ENCODE assay signal across 1 cellular context in the genomic region with DNA sequence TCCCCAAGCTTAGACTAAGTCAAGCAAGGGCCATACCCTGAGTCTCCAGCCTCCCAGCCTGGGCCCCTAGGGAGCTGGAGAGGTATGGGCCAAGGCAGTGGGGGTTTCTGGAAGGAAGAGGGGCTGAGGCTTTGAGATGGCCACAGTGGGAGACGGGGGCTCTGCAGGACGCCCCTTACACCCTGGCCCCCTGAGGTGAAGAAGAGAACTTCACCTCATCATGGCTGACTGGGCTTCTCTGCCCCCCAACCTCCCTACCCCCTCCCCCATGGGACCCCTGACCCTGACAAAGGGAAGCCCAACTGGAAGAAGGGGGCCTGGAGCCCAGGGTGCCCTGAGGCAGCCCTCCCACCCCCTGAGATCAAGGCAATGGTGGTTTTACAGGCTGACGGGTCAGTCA.
TF ChIP-seq lines count a peak whose summit lies in the region.

No MANE protein-coding gene starts in this region.

TF ChIP-seq in H1, 55 proteins besides CTCF, POLR2A, EP300 and RAD21 (continued from another document):
- TF ChIP-seq, protein P1, sequence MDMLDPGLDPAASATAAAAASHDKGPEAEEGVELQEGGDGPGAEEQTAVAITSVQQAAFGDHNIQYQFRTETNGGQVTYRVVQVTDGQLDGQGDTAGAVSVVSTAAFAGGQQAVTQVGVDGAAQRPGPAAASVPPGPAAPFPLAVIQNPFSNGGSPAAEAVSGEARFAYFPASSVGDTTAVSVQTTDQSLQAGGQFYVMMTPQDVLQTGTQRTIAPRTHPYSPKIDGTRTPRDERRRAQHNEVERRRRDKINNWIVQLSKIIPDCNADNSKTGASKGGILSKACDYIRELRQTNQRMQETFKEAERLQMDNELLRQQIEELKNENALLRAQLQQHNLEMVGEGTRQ (IDR thresholded peaks at IDR 0.05; ENCODE audit: low read length), result no peak
- TF ChIP-seq SAP30 (IDR thresholded peaks at IDR 0.05; ENCODE audit: insufficient read depth, insufficient replicate concordance, low read length), result no peak
- no peak for TF ChIP-seq TAF7 (optimal IDR thresholded peaks at IDR 0.05; ENCODE audit: borderline replicate concordance, low read depth, low read length)
- TF ChIP-seq SRF (IDR thresholded peaks at IDR 0.05; ENCODE audit: low read depth, low read length), result no peak
- no peak for TF ChIP-seq NRF1 (IDR thresholded peaks at IDR 0.05; ENCODE audit: low read depth, low read length)
- no peak for TF ChIP-seq CEBPB (IDR thresholded peaks at IDR 0.05; ENCODE audit: low read depth, low read length)
- TF ChIP-seq POLR2AphosphoS5 (IDR thresholded peaks at IDR 0.05; ENCODE audit: low read depth, low read length), result no peak
- TF ChIP-seq EGR1 (IDR thresholded peaks at IDR 0.05; ENCODE audit: borderline replicate concordance, low read depth, low read length), result no peak
- TF ChIP-seq YY1 (IDR thresholded peaks at IDR 0.05; ENCODE audit: low read depth, low read length), result no peak
- TF ChIP-seq, protein P2, sequence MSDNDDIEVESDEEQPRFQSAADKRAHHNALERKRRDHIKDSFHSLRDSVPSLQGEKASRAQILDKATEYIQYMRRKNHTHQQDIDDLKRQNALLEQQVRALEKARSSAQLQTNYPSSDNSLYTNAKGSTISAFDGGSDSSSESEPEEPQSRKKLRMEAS (IDR thresholded peaks at IDR 0.05), result no peak
- no peak for TF ChIP-seq GABPA (IDR thresholded peaks at IDR 0.05; ENCODE audit: borderline replicate concordance, insufficient read depth, low read length)
- TF ChIP-seq SP1 (IDR thresholded peaks at IDR 0.05; ENCODE audit: low read depth, low read length), result no peak
- no peak for TF ChIP-seq JUN (IDR thresholded peaks at IDR 0.05; ENCODE audit: low read depth, low read length)
- TF ChIP-seq CHD1 (IDR thresholded peaks at IDR 0.05; ENCODE audit: low read depth, low read length), result no peak
- TF ChIP-seq TEAD4 (IDR thresholded peaks at IDR 0.05; ENCODE audit: low read depth, low read length), result no peak
- no peak for TF ChIP-seq SIN3A (conservative IDR thresholded peaks at IDR 0.05 in 1 of 2, IDR thresholded peaks at IDR 0.05 in 1 of 2; ENCODE audit: low read depth in 1 of 2, low read length in 2 of 2)
